ENCODE assay signal across 18 cellular contexts in genomic region chr20:31617432-31618104, GRCh38. TPM values are rescaled to one million over a fixed set of nuclear protein-coding genes. Genes with fewer than 3 reads are reported as not detected.
DNase-seq lines count a peak whose midpoint lies in the region; ATAC-seq and TF ChIP-seq lines count a peak whose summit lies in the region.
"Had no signal": no experiment of that assay in that cellular context is flagged by ENCODE, and none has a peak within 500 bp of the region (broad histone marks: within the 10 kb centered on the region; RNA-seq: fewer than 3 reads in every experiment).

No MANE protein-coding gene starts in this region.

- H3K4me3 Mint-ChIP-seq in dendritic cell treated with granulocyte-macrophage colony-stimulating factor and Interleukin-4, amounts not matched to agents 40 ng/mL and 50 ng/mL, for 4 days, result no peak overlapping the region
- H3K4me3 Mint-ChIP-seq in immature natural killer cell, result no peak overlapping the region
- H3K4me3 Mint-ChIP-seq: activated T-helper 17 cell treated with anti-CD3 and anti-CD28 coated beads, Interleukin-2, amount 50 U/mL, for 72 hours; effector memory CD8-positive, alpha-beta T cell; neural crest cell had no signal

- H3K4me3 ChIP-seq in BLaER1 (no peak overlapping the region), GM12865 (ENCODE audit: low read depth, low read length) (no peak overlapping the region), NB4 (ENCODE audit: low read depth, low read length) (no peak overlapping the region), vagina (no peak overlapping the region)
- H3K4me3 ChIP-seq: heart left ventricle, SJSA1 had no signal

- ATAC-seq in GM18873 (IDR thresholded peaks at IDR 0.05; ENCODE audit: low FRiP score, unreplicated experiment), result no peak
- ATAC-seq: activated T-helper 17 cell treated with anti-CD3 and anti-CD28 coated beads, Interleukin-2, amount 50 U/mL, for 72 hours; effector memory CD8-positive, alpha-beta T cell; heart left ventricle had no signal

- no peak overlapping the region for H3K9ac ChIP-seq in BLaER1

- TF ChIP-seq POLR2A in NB4 (IDR thresholded peaks at IDR 0.05; ENCODE audit: extremely low read depth, insufficient read length), result no peak
- TF ChIP-seq POLR2A in vagina (IDR thresholded peaks at IDR 0.05), result no peak

- H3K4me2 ChIP-seq in BLaER1, result peak overlapping the region; percentile 35; the same call in 1 of the 2 replicates

- H3K36me3 ChIP-seq in BLaER1 (no peaks in the 10 kb centered on the region), vagina (no peaks in the 10 kb centered on the region)
- H3K36me3 ChIP-seq: heart left ventricle, SJSA1 had no signal

- no peaks in the 10 kb centered on the region for H3K27me3 Mint-ChIP-seq in dendritic cell treated with granulocyte-macrophage colony-stimulating factor and Interleukin-4, amounts not matched to agents 40 ng/mL and 50 ng/mL, for 4 days
- H3K27me3 Mint-ChIP-seq in immature natural killer cell (ENCODE audit: low read depth in 3 of 3), result peaks cover 4 to 10% (median 7%) of the 10 kb centered on the region in 3 donors

- H4K20me1 ChIP-seq in BLaER1, result no peaks in the 10 kb centered on the region

- H3K27ac ChIP-seq in BLaER1 (no peak overlapping the region), vagina (no peak overlapping the region)
- H3K27ac ChIP-seq: SJSA1 had no signal

- H3K9me3 Mint-ChIP-seq in dendritic cell treated with granulocyte-macrophage colony-stimulating factor and Interleukin-4, amounts not matched to agents 40 ng/mL and 50 ng/mL, for 4 days, result no peaks in the 10 kb centered on the region
- no peaks in the 10 kb centered on the region for H3K9me3 Mint-ChIP-seq in immature natural killer cell
- H3K9me3 Mint-ChIP-seq: activated T-helper 17 cell treated with anti-CD3 and anti-CD28 coated beads, Interleukin-2, amount 50 U/mL, for 72 hours; effector memory CD8-positive, alpha-beta T cell; neural crest cell had no signal

- intact Hi-C loops in dendritic cell treated with granulocyte-macrophage colony-stimulating factor and Interleukin-4, amounts not matched to agents 40 ng/mL and 50 ng/mL, for 4 days (cut with micrococcal nuclease), result loop anchor here (10.0 kb wide), 1 partner anchor 153 kb away; no protein-coding TSS in a partner anchor
- intact Hi-C loops in vagina (cut with DNase I), result no loop called here

- peaks cover 13% of the 10 kb centered on the region for H3K4me1 Mint-ChIP-seq in dendritic cell treated with granulocyte-macrophage colony-stimulating factor and Interleukin-4, amounts not matched to agents 40 ng/mL and 50 ng/mL, for 4 days (ENCODE audit: low read depth)
- H3K4me1 Mint-ChIP-seq in immature natural killer cell, result peaks cover 0 to 1% of the 10 kb centered on the region in 2 donors
- H3K4me1 Mint-ChIP-seq: activated T-helper 17 cell treated with anti-CD3 and anti-CD28 coated beads, Interleukin-2, amount 50 U/mL, for 72 hours had no signal

- H3K9me3 ChIP-seq in BLaER1, result no peaks in the 10 kb centered on the region
- H3K9me3 ChIP-seq in vagina, result no peaks in the 10 kb centered on the region
- H3K9me3 ChIP-seq: heart left ventricle, SJSA1 had no signal

- H3K27me3 ChIP-seq in BLaER1 (no peaks in the 10 kb centered on the region), vagina (no peaks in the 10 kb centered on the region)
- H3K27me3 ChIP-seq: heart left ventricle had no signal

- peak; percentile 43 for DNase-seq in GM12865 (ENCODE audit: low read depth)
- DNase-seq in NB4 (ENCODE audit: low read depth), result peak; percentile 83
- DNase-seq in DMS53 treated with DMSO at 0.1 percent for 48 hours (lab: John Stamatoyannopoulos, UW; ENCODE audit: unreplicated experiment), result no peak
- DNase-seq in immature natural killer cell, result no peak
- no peak for DNase-seq in vagina (ENCODE audit: extremely low spot score in 2 of 2)
- DNase-seq: effector memory CD8-positive, alpha-beta T cell; NCI-H1930; NCI-H446; stimulated activated CD4-positive, alpha-beta T cell treated with anti-CD3 and anti-CD28 coated beads, Interleukin-15, amount 100 ng/mL, for 24 hours had no signal

- TF ChIP-seq CTCF in GM12865 (IDR thresholded peaks at IDR 0.05; ENCODE audit: insufficient read depth, low read depth, low read length, missing control alignments) (no peak), NB4 (IDR thresholded peaks at IDR 0.05; ENCODE audit: low read depth, low read length) (no peak), vagina (IDR thresholded peaks at IDR 0.05) (no peak)

- H3K27ac Mint-ChIP-seq in dendritic cell treated with granulocyte-macrophage colony-stimulating factor and Interleukin-4, amounts not matched to agents 40 ng/mL and 50 ng/mL, for 4 days, result peak overlapping the region; percentile 26
- no peak overlapping the region for H3K27ac Mint-ChIP-seq in immature natural killer cell
- H3K27ac Mint-ChIP-seq: activated T-helper 17 cell treated with anti-CD3 and anti-CD28 coated beads, Interleukin-2, amount 50 U/mL, for 72 hours; effector memory CD8-positive, alpha-beta T cell had no signal

- H3K4me1 ChIP-seq in BLaER1 (peaks cover 30% of the 10 kb centered on the region), vagina (peaks cover 2% of the 10 kb centered on the region)

- H3K36me3 Mint-ChIP-seq in dendritic cell treated with granulocyte-macrophage colony-stimulating factor and Interleukin-4, amounts not matched to agents 40 ng/mL and 50 ng/mL, for 4 days (ENCODE audit: low read depth), result no peaks in the 10 kb centered on the region
- no peaks in the 10 kb centered on the region for H3K36me3 Mint-ChIP-seq in immature natural killer cell

RNA-seq across cellular contexts. Expression of gene ID1, which starts 12.5 kb away (rescaled TPM):
- polyA plus RNA-seq in immature natural killer cell, result 1 to 10 TPM; 1.4 to 4.2 (median 1.9) TPM
- 1,190 TPM for total RNA-seq in vagina

RNA-seq across cellular contexts. Expression of gene COX4I2, which starts 20.1 kb away (rescaled TPM):
- not detected for polyA plus RNA-seq in immature natural killer cell
- total RNA-seq in vagina, result 2.5 TPM
- total RNA-seq: activated T-helper 17 cell treated with anti-CD3 and anti-CD28 coated beads, Interleukin-2, amount 50 U/mL, for 72 hours; fibroblast of lung; lung microvascular endothelial cell; neural crest cell; SJSA1 had no signal
- polyA plus RNA-seq: fibroblast of lung had no signal

Comparison
In these comparisons a context has a peak if more than half of its experiments do, and no peak if none do; other contexts are left out.
1. DNase-seq: peak in GM12865 (single experiment) and NB4 (single experiment); none in DMS53 treated with DMSO at 0.1 percent for 48 hours (single experiment), immature natural killer cell (0 of 3) and vagina (0 of 2).